1 cellular context compared by ENCODE assay signal in the genomic region with DNA sequence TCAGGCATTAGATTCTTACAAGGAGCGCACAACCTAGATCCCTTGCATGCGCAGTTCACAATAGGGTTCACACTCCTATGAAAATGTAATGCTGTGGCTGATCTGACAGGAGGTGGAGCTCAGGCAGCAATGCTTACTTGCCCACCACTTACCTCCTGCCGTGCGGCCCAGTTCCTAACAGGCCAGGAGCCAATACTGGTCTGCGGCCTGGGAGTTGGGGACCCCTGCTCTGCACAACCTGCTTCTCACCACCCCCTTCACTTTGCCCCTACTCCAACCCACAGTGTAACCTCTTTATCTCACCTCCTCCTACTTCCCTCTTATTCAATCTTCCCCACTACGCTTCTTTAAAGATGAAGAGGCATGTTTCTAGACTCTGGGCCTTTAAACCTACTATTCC.
TF ChIP-seq lines count a peak whose summit lies in the region.

No MANE protein-coding gene starts in this region.

TF ChIP-seq in HEK293, 187 proteins besides CTCF, POLR2A, EP300 and RAD21 (continued from another document):
- TF ChIP-seq, protein P1, sequence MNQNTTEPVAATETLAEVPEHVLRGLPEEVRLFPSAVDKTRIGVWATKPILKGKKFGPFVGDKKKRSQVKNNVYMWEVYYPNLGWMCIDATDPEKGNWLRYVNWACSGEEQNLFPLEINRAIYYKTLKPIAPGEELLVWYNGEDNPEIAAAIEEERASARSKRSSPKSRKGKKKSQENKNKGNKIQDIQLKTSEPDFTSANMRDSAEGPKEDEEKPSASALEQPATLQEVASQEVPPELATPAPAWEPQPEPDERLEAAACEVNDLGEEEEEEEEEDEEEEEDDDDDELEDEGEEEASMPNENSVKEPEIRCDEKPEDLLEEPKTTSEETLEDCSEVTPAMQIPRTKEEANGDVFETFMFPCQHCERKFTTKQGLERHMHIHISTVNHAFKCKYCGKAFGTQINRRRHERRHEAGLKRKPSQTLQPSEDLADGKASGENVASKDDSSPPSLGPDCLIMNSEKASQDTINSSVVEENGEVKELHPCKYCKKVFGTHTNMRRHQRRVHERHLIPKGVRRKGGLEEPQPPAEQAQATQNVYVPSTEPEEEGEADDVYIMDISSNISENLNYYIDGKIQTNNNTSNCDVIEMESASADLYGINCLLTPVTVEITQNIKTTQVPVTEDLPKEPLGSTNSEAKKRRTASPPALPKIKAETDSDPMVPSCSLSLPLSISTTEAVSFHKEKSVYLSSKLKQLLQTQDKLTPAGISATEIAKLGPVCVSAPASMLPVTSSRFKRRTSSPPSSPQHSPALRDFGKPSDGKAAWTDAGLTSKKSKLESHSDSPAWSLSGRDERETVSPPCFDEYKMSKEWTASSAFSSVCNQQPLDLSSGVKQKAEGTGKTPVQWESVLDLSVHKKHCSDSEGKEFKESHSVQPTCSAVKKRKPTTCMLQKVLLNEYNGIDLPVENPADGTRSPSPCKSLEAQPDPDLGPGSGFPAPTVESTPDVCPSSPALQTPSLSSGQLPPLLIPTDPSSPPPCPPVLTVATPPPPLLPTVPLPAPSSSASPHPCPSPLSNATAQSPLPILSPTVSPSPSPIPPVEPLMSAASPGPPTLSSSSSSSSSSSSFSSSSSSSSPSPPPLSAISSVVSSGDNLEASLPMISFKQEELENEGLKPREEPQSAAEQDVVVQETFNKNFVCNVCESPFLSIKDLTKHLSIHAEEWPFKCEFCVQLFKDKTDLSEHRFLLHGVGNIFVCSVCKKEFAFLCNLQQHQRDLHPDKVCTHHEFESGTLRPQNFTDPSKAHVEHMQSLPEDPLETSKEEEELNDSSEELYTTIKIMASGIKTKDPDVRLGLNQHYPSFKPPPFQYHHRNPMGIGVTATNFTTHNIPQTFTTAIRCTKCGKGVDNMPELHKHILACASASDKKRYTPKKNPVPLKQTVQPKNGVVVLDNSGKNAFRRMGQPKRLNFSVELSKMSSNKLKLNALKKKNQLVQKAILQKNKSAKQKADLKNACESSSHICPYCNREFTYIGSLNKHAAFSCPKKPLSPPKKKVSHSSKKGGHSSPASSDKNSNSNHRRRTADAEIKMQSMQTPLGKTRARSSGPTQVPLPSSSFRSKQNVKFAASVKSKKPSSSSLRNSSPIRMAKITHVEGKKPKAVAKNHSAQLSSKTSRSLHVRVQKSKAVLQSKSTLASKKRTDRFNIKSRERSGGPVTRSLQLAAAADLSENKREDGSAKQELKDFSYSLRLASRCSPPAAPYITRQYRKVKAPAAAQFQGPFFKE (tag by site-specific recombination; IDR thresholded peaks at IDR 0.05; ENCODE audit: borderline replicate concordance): no peak
- TF ChIP-seq ZNF792 (tag by site-specific recombination; IDR thresholded peaks at IDR 0.05) (no peak), BCL11B (tag by site-specific recombination; IDR thresholded peaks at IDR 0.05; ENCODE audit: low read depth) (no peak), ZNF600 (tag by site-specific recombination; IDR thresholded peaks at IDR 0.05) (peak; percentile 53; the same call in 1 of the 2 replicates), ZSCAN23 (tag by site-specific recombination; IDR thresholded peaks at IDR 0.05) (no peak), ZNF169 (tag by site-specific recombination; IDR thresholded peaks at IDR 0.05) (no peak), ZNF585B (tag by site-specific recombination; IDR thresholded peaks at IDR 0.05) (no peak), ZSCAN18 (tag by site-specific recombination; IDR thresholded peaks at IDR 0.05) (no peak), GLIS1 (tag by site-specific recombination; IDR thresholded peaks at IDR 0.05) (no peak), ZSCAN16 (tag by site-specific recombination; IDR thresholded peaks at IDR 0.05) (no peak), ZNF423 (tag by site-specific recombination; IDR thresholded peaks at IDR 0.05) (no peak), SP3 (tag by site-specific recombination; IDR thresholded peaks at IDR 0.05) (no peak), SALL2 (tag by site-specific recombination; IDR thresholded peaks at IDR 0.05; ENCODE audit: borderline replicate concordance) (no peak), ZIC2 (tag by site-specific recombination; IDR thresholded peaks at IDR 0.05) (0 out of 2 replicates have a peak, but pooled peaks have one; percentile 41), ZNF843 (tag by site-specific recombination; IDR thresholded peaks at IDR 0.05) (no peak), ZBTB48 (tag by site-specific recombination; IDR thresholded peaks at IDR 0.05) (no peak), EGR2 (tag by site-specific recombination; IDR thresholded peaks at IDR 0.05; ENCODE audit: low read depth) (peak; percentile 20; the same call in 1 of the 2 replicates), MYNN (tag by site-specific recombination; IDR thresholded peaks at IDR 0.05; ENCODE audit: borderline replicate concordance) (no peak), WT1 (tag by site-specific recombination; IDR thresholded peaks at IDR 0.05) (no peak), ZNF629 (tag by site-specific recombination; IDR thresholded peaks at IDR 0.05) (no peak), SCRT2 (tag by site-specific recombination; IDR thresholded peaks at IDR 0.05) (no peak), ZNF544 (tag by site-specific recombination; IDR thresholded peaks at IDR 0.05) (no peak), YY1 (tag by site-specific recombination; IDR thresholded peaks at IDR 0.05) (no peak)
- TF ChIP-seq, protein P2, sequence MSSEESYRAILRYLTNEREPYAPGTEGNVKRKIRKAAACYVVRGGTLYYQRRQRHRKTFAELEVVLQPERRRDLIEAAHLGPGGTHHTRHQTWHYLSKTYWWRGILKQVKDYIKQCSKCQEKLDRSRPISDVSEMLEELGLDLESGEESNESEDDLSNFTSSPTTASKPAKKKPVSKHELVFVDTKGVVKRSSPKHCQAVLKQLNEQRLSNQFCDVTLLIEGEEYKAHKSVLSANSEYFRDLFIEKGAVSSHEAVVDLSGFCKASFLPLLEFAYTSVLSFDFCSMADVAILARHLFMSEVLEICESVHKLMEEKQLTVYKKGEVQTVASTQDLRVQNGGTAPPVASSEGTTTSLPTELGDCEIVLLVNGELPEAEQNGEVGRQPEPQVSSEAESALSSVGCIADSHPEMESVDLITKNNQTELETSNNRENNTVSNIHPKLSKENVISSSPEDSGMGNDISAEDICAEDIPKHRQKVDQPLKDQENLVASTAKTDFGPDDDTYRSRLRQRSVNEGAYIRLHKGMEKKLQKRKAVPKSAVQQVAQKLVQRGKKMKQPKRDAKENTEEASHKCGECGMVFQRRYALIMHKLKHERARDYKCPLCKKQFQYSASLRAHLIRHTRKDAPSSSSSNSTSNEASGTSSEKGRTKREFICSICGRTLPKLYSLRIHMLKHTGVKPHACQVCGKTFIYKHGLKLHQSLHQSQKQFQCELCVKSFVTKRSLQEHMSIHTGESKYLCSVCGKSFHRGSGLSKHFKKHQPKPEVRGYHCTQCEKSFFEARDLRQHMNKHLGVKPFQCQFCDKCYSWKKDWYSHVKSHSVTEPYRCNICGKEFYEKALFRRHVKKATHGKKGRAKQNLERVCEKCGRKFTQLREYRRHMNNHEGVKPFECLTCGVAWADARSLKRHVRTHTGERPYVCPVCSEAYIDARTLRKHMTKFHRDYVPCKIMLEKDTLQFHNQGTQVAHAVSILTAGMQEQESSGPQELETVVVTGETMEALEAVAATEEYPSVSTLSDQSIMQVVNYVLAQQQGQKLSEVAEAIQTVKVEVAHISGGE (tag by site-specific recombination; conservative IDR thresholded peaks at IDR 0.05; ENCODE audit: low read depth): no peak
- TF ChIP-seq, protein P3, sequence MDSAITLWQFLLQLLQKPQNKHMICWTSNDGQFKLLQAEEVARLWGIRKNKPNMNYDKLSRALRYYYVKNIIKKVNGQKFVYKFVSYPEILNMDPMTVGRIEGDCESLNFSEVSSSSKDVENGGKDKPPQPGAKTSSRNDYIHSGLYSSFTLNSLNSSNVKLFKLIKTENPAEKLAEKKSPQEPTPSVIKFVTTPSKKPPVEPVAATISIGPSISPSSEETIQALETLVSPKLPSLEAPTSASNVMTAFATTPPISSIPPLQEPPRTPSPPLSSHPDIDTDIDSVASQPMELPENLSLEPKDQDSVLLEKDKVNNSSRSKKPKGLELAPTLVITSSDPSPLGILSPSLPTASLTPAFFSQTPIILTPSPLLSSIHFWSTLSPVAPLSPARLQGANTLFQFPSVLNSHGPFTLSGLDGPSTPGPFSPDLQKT (IDR thresholded peaks at IDR 0.05; ENCODE audit: borderline replicate concordance, low read depth, low read length): no peak
